In genomic region chr5:132295505-132296411, GRCh38 we compare ENCODE assay signal across 9 cellular contexts. TPM values are rescaled to one million over a fixed set of nuclear protein-coding genes. Genes with fewer than 3 reads are reported as not detected.
A peak's percentile ranks its signal among the peaks of the same experiment; 100 is the strongest.
DNase-seq lines count a peak whose midpoint lies in the region; ATAC-seq and TF ChIP-seq lines count a peak whose summit lies in the region.
"Had no signal": no experiment of that assay in that cellular context is flagged by ENCODE, and none has a peak within 500 bp of the region (broad histone marks: within the 10 kb centered on the region; RNA-seq: fewer than 3 reads in every experiment).

No MANE protein-coding gene starts in this region.

- H3K4me1 ChIP-seq in skeletal muscle tissue (ENCODE audit: control insufficient read depth in 3 of 3, insufficient read depth in 3 of 3, low read length in 3 of 3) (peaks cover 14 to 57% (median 39%) of the 10 kb centered on the region in 3 donors), thyroid gland (peaks cover 12 to 20% of the 10 kb centered on the region in 2 donors)

- intact Hi-C loops in activated B cell treated with CpG ODN at 0.5 μM for 24 hours (cut with micrococcal nuclease), result no loop called here
- intact Hi-C loops in left colon (cut with DNase I, micrococcal nuclease), result no loop called here
- intact Hi-C loops in thyroid gland (cut with DNase I), result loop anchor here (5.0 to 10.0 kb wide), 2 partner anchors 38 to 69 kb away; partner anchors contain the start of genes PDLIM4 and SLC22A5

- TF ChIP-seq CTCF in activated B cell treated with CpG ODN at 0.5 μM for 24 hours (IDR thresholded peaks at IDR 0.05) (no peak), fibroblast of pulmonary artery (IDR thresholded peaks at IDR 0.05; ENCODE audit: low read length, missing control alignments) (no peak), thyroid gland (IDR thresholded peaks at IDR 0.05) (no peak)

- H3K27ac Mint-ChIP-seq in activated B cell treated with CpG ODN at 0.5 μM for 24 hours, result no peak overlapping the region

- ATAC-seq in activated B cell treated with CpG ODN at 0.5 μM for 24 hours (ENCODE audit: low read depth) (no peak), left colon (no peak), HG03175 (IDR thresholded peaks at IDR 0.05; ENCODE audit: unreplicated experiment) (no peak)

- peak overlapping the region; percentile 87 for H3K4me3 Mint-ChIP-seq in activated B cell treated with CpG ODN at 0.5 μM for 24 hours

- CTCF ChIA-PET in activated B cell treated with CpG ODN at 0.5 μM for 24 hours (lab: Charles Lee), result interaction anchor here (0.7 kb wide), 1 partner anchor 48 kb away, joined by 3 read pairs; no protein-coding TSS in a partner anchor

- POLR2A ChIA-PET in activated B cell treated with CpG ODN at 0.5 μM for 24 hours (lab: Charles Lee), result no interaction called here

- H3K4me1 Mint-ChIP-seq in activated B cell treated with CpG ODN at 0.5 μM for 24 hours, result peaks cover 15% of the 10 kb centered on the region

- peaks cover 24% of the 10 kb centered on the region for H3K27me3 Mint-ChIP-seq in activated B cell treated with CpG ODN at 0.5 μM for 24 hours

- peak overlapping the region in 2 of 3 donors; percentile 99 for H3K9ac ChIP-seq in skeletal muscle tissue (ENCODE audit: low read depth in 1 of 3, low read length in 3 of 3)

- no peaks in the 10 kb centered on the region for H3K27me3 ChIP-seq in skeletal muscle tissue (ENCODE audit: control insufficient read depth in 3 of 3, insufficient read depth in 3 of 3, low read length in 3 of 3)
- no peaks in the 10 kb centered on the region for H3K27me3 ChIP-seq in thyroid gland

- H3K9me3 ChIP-seq in skeletal muscle tissue (ENCODE audit: control insufficient read depth in 3 of 3, low read length in 3 of 3), result no peaks in the 10 kb centered on the region
- H3K9me3 ChIP-seq in thyroid gland, result no peaks in the 10 kb centered on the region

- 85 to 92% methylated on average over 8 of the region's 8 CpGs for WGBS in thyroid gland, 2 donors

- H3K36me3 ChIP-seq in skeletal muscle tissue (ENCODE audit: control insufficient read depth in 3 of 3, insufficient read depth in 3 of 3, low read length in 3 of 3), result no peaks in the 10 kb centered on the region
- no peaks in the 10 kb centered on the region for H3K36me3 ChIP-seq in thyroid gland

- H3K4me3 ChIP-seq in fibroblast of pulmonary artery (replicated peaks; ENCODE audit: low read depth, low read length) (peak overlapping the region; percentile 79), skeletal muscle tissue (ENCODE audit: low read length in 3 of 3) (peak overlapping the region in 2 of 3 donors; percentile 87 to 90), thyroid gland (replicated peaks in 1 of 3) (no peak overlapping the region)

- H3K9me3 Mint-ChIP-seq in activated B cell treated with CpG ODN at 0.5 μM for 24 hours, result no peaks in the 10 kb centered on the region

- no peak for TF ChIP-seq POLR2A in thyroid gland (IDR thresholded peaks at IDR 0.05)

- DNase-seq in DMS53 (lab: John Stamatoyannopoulos, UW) (peak; percentile 15), DMS53 treated with DMSO at 0.1 percent for 48 hours (lab: John Stamatoyannopoulos, UW; ENCODE audit: unreplicated experiment) (no peak), activated B cell treated with CpG ODN at 0.5 μM for 24 hours (no peak), fibroblast of pulmonary artery (ENCODE audit: low read depth) (no peak), left colon (no peak), thyroid gland (no peak)

- no peaks in the 10 kb centered on the region for H3K36me3 Mint-ChIP-seq in activated B cell treated with CpG ODN at 0.5 μM for 24 hours (ENCODE audit: low read depth)

- H3K27ac ChIP-seq in skeletal muscle tissue (ENCODE audit: low read depth, low read length) (peak overlapping the region; percentile 99), thyroid gland (no peak overlapping the region)
- H3K27ac ChIP-seq: 22Rv1 had no signal

RNA-seq across cellular contexts. Expression of gene SLC22A4, which starts 1.6 kb away (rescaled TPM):
- total RNA-seq in activated B cell treated with CpG ODN at 0.5 μM for 24 hours (not detected in 2 replicates), skeletal muscle tissue (3.1 TPM), left colon (1 to 10 TPM; 3.8 to 7.3 TPM), thyroid gland (under 1 TPM in 2 of 4 donors, not detected in 2; 0.54 to 0.78 TPM)

RNA-seq across cellular contexts. Expression of gene PDLIM4, which starts 38.3 kb away (rescaled TPM):
- total RNA-seq in activated B cell treated with CpG ODN at 0.5 μM for 24 hours (not detected in 2 replicates), skeletal muscle tissue (19.8 TPM), left colon (10 to 100 TPM in 1 of 2 donors, 1 to 10 TPM in 1; 1.5 to 11.9 TPM), thyroid gland (10 to 100 TPM in 2 of 4 donors, 1 to 10 TPM in 2; 6.0 to 25.4 (median 13.3) TPM)

Comparison
In these comparisons a context has a peak if more than half of its experiments do, and no peak if none do; other contexts are left out.
1. H3K4me3 ChIP-seq: peak in fibroblast of pulmonary artery (single experiment) and skeletal muscle tissue (2 of 3); none in thyroid gland (0 of 3).